ENCODE assay signal across 10 cellular contexts in the genomic region with DNA sequence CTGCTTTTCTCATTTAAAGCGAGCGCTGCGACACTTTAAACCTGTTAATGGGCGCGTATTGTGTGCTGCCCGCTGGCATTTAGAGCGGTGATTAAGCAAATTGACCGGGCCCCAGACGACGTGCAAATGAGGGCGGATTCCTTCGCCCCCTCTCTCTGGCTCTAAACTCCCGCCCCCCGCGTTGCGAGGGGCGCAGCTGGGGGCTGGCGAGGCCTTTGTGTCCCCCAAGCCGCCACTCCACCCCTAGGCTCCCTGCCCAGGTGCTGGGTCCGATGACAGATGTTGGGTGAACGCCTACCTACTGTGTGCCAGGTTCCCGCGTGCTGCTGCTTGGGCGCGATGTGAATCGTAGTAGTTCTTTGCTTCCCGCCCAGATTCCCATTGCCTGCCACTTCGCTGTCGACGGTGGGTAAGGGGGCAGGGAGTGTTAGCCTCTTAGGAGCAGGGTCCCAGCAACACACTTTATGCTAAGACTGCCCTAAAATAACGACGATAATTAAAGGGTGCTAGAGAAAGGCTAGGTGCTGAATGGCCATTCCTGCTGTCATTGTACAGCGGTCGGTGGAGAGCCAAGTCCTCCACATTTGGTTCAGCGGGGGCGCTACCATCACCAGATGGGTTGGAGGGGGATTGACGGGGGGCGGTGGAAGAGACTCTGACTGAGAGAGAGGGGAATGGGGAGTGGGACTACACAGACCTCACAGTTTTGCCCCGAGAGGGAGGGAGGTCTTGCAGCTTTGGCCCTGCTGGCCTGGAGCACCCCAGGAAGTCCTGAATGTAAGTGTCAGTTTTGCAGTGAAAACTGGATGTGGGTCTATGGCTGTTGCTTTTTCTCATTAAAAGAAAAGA. TPM values are rescaled to one million over a fixed set of nuclear protein-coding genes. Genes with fewer than 3 reads are reported as not detected.
A peak's percentile ranks its signal among the peaks of the same experiment; 100 is the strongest.
DNase-seq lines count a peak whose midpoint lies in the region; ATAC-seq and TF ChIP-seq lines count a peak whose summit lies in the region.
"Had no signal": no experiment of that assay in that cellular context is flagged by ENCODE, and none has a peak within 500 bp of the region (broad histone marks: within the 10 kb centered on the region; RNA-seq: fewer than 3 reads in every experiment).

No MANE protein-coding gene starts in this region.

- peak overlapping the region in 1 of 2 donors; percentile 76 for H3K4me3 Mint-ChIP-seq in CD14-positive monocyte

- no CpG with 5 or more reads among the region's 39 CpGs for WGBS in iPS DF 6.9 (ENCODE audit: insufficient coverage, insufficient read length)

- H3K9me3 Mint-ChIP-seq in CD14-positive monocyte, result peaks cover 0 to 13% (median 2%) of the 10 kb centered on the region in 7 donors

- DNase-seq in ELF-1 (ENCODE audit: low read depth, low spot score), result peak; percentile 87
- no peak for DNase-seq in ascending aorta (ENCODE audit: low spot score in 2 of 2)
- DNase-seq in iPS DF 6.9 (ENCODE audit: low read depth, low spot score), result peak; percentile 90
- DNase-seq in retinal pigment epithelial cell (ENCODE audit: low read depth), result no peak
- no peak for DNase-seq in CD14-positive monocyte (ENCODE audit: low spot score)
- no peak for DNase-seq in stimulated activated naive CD4-positive, alpha-beta T cell treated with Interleukin-2 at 50 U/mL for 16 hours (lab: John Stamatoyannopoulos, UW)
- DNase-seq: activated CD4-positive, alpha-beta T cell treated with anti-CD3 and anti-CD28 coated beads for 1 hour had no signal

- H3K36me3 Mint-ChIP-seq in CD14-positive monocyte, result no peaks in the 10 kb centered on the region

- H3K9me3 ChIP-seq in ascending aorta (no peaks in the 10 kb centered on the region), iPS DF 6.9 (ENCODE audit: control insufficient read depth, insufficient read depth, low read length) (no peaks in the 10 kb centered on the region)

- TF ChIP-seq CTCF in ascending aorta (IDR thresholded peaks at IDR 0.05) (no peak), retinal pigment epithelial cell (conservative IDR thresholded peaks at IDR 0.05; ENCODE audit: low read depth, low read length) (no peak), CD14-positive monocyte (IDR thresholded peaks at IDR 0.05) (no peak)

- no peak for TF ChIP-seq POLR2A in GM18505 (IDR thresholded peaks at IDR 0.05; ENCODE audit: borderline replicate concordance, extremely low read depth, insufficient read depth, insufficient read length)

- H3K27me3 ChIP-seq in ascending aorta (no peaks in the 10 kb centered on the region), iPS DF 6.9 (ENCODE audit: control insufficient read depth, insufficient read depth, low read length) (no peaks in the 10 kb centered on the region)

- H3K4me1 ChIP-seq in ascending aorta (peaks cover 4 to 34% of the 10 kb centered on the region in 2 donors), iPS DF 6.9 (ENCODE audit: control insufficient read depth, insufficient read depth, low read length) (peaks cover 7% of the 10 kb centered on the region)

- peak overlapping the region; percentile 94 to 98 for H3K4me3 ChIP-seq in ascending aorta
- H3K4me3 ChIP-seq in iPS DF 6.9 (ENCODE audit: low read length), result peak overlapping the region; percentile 95; the same call in 1 of the 2 replicates
- peak overlapping the region; percentile 77 for H3K4me3 ChIP-seq in retinal pigment epithelial cell (ENCODE audit: low read length)

- H3K4me1 Mint-ChIP-seq in CD14-positive monocyte, result peaks cover 16% of the 10 kb centered on the region

- no peak for ATAC-seq in GM18868 (IDR thresholded peaks at IDR 0.05; ENCODE audit: unreplicated experiment)
- ATAC-seq in GM18505 (IDR thresholded peaks at IDR 0.05; ENCODE audit: unreplicated experiment), result no peak

- peak overlapping the region; percentile 91 to 93 for H3K27ac ChIP-seq in ascending aorta
- no peak overlapping the region for H3K27ac ChIP-seq in iPS DF 6.9 (ENCODE audit: low read length)
- H3K27ac ChIP-seq: KMS-11 had no signal

- H3K36me3 ChIP-seq in ascending aorta (no peaks in the 10 kb centered on the region), iPS DF 6.9 (ENCODE audit: control insufficient read depth, insufficient read depth, low read length) (no peaks in the 10 kb centered on the region)

- H3K27ac Mint-ChIP-seq in CD14-positive monocyte, result no peak overlapping the region

- H3K27me3 Mint-ChIP-seq in CD14-positive monocyte (ENCODE audit: low read depth in 3 of 3), result peaks cover 74 to 82% (median 77%) of the 10 kb centered on the region in 3 donors

- intact Hi-C loops in ascending aorta (cut with DNase I), result no loop called here
- intact Hi-C loops in CD14-positive monocyte (cut with micrococcal nuclease), result no loop called here

RNA-seq across cellular contexts. Expression of gene TCF7L1, which starts 2.1 kb away (rescaled TPM):
- 10.3 TPM for total RNA-seq in ascending aorta
- polyA plus RNA-seq in CD14-positive monocyte, result under 1 TPM in 1 of 2 donors, not detected in 1; 0.05 TPM

Comparison
In these comparisons a context has a peak if more than half of its experiments do, and no peak if none do; other contexts are left out.
1. DNase-seq: peak in ELF-1 (single experiment) and iPS DF 6.9 (single experiment); none in ascending aorta (0 of 2), retinal pigment epithelial cell (single experiment), CD14-positive monocyte (single experiment) and stimulated activated naive CD4-positive, alpha-beta T cell treated with Interleukin-2 at 50 U/mL for 16 hours (single experiment).
2. Peak in every context shown above with its lines, with median percentiles within 50 percentile points of each other: H3K4me3 ChIP-seq.